ENCODE assay signal across 30 cellular contexts in genomic region chr5:36250427-36250826, GRCh38. TPM values are rescaled to one million over a fixed set of nuclear protein-coding genes. Genes with fewer than 3 reads are reported as not detected.
"Had no signal": no experiment of that assay in that cellular context is flagged by ENCODE, and none has a peak within 500 bp of the region (broad histone marks: within the 10 kb centered on the region; RNA-seq: fewer than 3 reads in every experiment).

No MANE protein-coding gene starts in this region.

- H3K36me3 ChIP-seq: adrenal gland, heart left ventricle had no signal

- ATAC-seq: activated naive CD8-positive, alpha-beta T cell treated with anti-CD3 and anti-CD28 coated beads, Interleukin-2, amount 50 U/mL, for 24 hours; activated T-cell treated with anti-CD3 and anti-CD28 coated beads, Interleukin-2, amount 50 U/mL, for 72 hours; body of pancreas; effector memory CD8-positive, alpha-beta T cell; heart left ventricle; T-helper 17 cell; WTC11 had no signal

- H3K9me3 ChIP-seq: body of pancreas, heart left ventricle had no signal

- H3K4me3 ChIP-seq: adrenal gland, body of pancreas, heart left ventricle had no signal

- H3K27me3 ChIP-seq: adrenal gland, body of pancreas, heart left ventricle had no signal

- H3K27ac ChIP-seq: adrenal gland, body of pancreas, heart left ventricle had no signal

- FAIRE-seq: frontal cortex had no signal

- DNase-seq: activated CD4-positive, alpha-beta memory T cell treated with anti-CD3 and anti-CD28 coated beads, Interleukin-2, amount 10 ng/mL, durations not matched to agents 7 days and 5 days; activated CD4-positive, alpha-beta T cell treated with anti-CD3 and anti-CD28 coated beads for 1 hour; activated CD4-positive, alpha-beta T cell treated with anti-CD3 and anti-CD28 coated beads for 4 hours; activated CD4-positive, alpha-beta T cell treated with anti-CD3 and anti-CD28 coated beads, Interleukin-2, amount 10 ng/mL, durations not matched to agents 7 days and 5 days; activated CD4-positive, alpha-beta T cell treated with anti-CD3 and anti-CD28 coated beads, Interleukin-2, amount 50 U/mL, for 4 hours; activated CD8-positive, alpha-beta memory T cell treated with anti-CD3 and anti-CD28 coated beads, Interleukin-2, amount 50 U/mL, for 48 hours; activated gamma-delta T cell treated with Interleukin-2 at 50 U/mL for 16 hours; activated naive CD4-positive, alpha-beta T cell treated with anti-CD3 and anti-CD28 coated beads, Interleukin-2, amount 50 U/mL, for 16 hours; activated naive CD4-positive, alpha-beta T cell treated with Interleukin-2 at 50 U/mL for 16 hours; activated naive CD8-positive, alpha-beta T cell treated with anti-CD3 and anti-CD28 coated beads, Interleukin-2, amount 50 U/mL, for 24 hours; activated T-cell treated with anti-CD3 and anti-CD28 coated beads for 4 hours; activated T-cell treated with anti-CD3 and anti-CD28 coated beads, Interleukin-2, amount 50 U/mL, for 24 hours; activated T-cell treated with anti-CD3 and anti-CD28 coated beads, Interleukin-2, amount 50 U/mL, for 72 hours; adrenal gland; amygdala; aorta; body of pancreas; caudate nucleus; cortex of kidney; dermis blood vessel endothelial cell; effector CD4-positive, alpha-beta T cell; effector memory CD8-positive, alpha-beta T cell; foreskin fibroblast; glutamatergic neuron; heart left ventricle; T-helper 1 cell; T-helper 17 cell; T1000 had no signal

RNA-seq across cellular contexts. Expression of gene RANBP3L, which starts 51.3 kb away (rescaled TPM):
- total RNA-seq: activated CD4-positive, alpha-beta memory T cell treated with anti-CD3 and anti-CD28 coated beads, Interleukin-2, amount 10 ng/mL, durations not matched to agents 7 days and 5 days; activated CD4-positive, alpha-beta T cell treated with anti-CD3 and anti-CD28 coated beads, Interleukin-2, amount 10 ng/mL, durations not matched to agents 7 days and 5 days; dermis blood vessel endothelial cell; T-helper 17 cell; WTC11 had no signal
